ENCODE assay signal across 1 cellular context in the genomic region with DNA sequence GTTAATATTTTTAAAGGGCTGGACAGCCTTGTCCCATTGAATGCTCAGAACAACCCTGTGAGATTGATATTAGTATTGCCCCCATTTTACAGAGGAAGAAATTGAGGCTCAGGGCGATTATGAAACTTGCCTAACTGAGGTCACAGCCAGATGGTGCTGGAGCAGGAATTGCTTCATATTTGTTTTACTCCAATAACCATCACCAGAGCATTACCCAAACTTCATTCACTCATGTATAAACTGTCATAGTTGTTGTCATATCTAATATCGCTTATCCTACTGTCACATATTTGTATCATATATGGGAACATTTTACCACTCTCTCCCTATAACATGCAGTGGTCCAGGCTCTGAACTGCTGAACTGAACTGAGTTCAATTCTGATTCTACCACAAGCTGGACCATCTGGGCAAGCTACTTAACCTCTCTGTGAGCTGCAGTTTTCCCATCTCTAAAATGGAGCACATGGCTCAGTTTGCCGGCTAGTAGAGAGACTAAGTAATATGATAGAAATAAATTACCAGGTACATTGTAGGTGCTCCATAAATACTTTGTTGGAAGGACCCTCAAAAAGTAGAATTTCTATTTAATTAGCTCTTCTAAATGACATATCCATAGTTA.
TF ChIP-seq lines count a peak whose summit lies in the region.

No MANE protein-coding gene starts in this region.

TF ChIP-seq in K562, 482 proteins besides CTCF, POLR2A, EP300 and RAD21:
- TF ChIP-seq, protein P1, sequence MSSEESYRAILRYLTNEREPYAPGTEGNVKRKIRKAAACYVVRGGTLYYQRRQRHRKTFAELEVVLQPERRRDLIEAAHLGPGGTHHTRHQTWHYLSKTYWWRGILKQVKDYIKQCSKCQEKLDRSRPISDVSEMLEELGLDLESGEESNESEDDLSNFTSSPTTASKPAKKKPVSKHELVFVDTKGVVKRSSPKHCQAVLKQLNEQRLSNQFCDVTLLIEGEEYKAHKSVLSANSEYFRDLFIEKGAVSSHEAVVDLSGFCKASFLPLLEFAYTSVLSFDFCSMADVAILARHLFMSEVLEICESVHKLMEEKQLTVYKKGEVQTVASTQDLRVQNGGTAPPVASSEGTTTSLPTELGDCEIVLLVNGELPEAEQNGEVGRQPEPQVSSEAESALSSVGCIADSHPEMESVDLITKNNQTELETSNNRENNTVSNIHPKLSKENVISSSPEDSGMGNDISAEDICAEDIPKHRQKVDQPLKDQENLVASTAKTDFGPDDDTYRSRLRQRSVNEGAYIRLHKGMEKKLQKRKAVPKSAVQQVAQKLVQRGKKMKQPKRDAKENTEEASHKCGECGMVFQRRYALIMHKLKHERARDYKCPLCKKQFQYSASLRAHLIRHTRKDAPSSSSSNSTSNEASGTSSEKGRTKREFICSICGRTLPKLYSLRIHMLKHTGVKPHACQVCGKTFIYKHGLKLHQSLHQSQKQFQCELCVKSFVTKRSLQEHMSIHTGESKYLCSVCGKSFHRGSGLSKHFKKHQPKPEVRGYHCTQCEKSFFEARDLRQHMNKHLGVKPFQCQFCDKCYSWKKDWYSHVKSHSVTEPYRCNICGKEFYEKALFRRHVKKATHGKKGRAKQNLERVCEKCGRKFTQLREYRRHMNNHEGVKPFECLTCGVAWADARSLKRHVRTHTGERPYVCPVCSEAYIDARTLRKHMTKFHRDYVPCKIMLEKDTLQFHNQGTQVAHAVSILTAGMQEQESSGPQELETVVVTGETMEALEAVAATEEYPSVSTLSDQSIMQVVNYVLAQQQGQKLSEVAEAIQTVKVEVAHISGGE (CRISPR knock-in tag; IDR thresholded peaks at IDR 0.05), result peak in 1 of 3 experiments; percentile 92; a peak in 2 of 6 replicates
- TF ChIP-seq CHD4 (IDR thresholded peaks at IDR 0.05; ENCODE audit: insufficient read depth, insufficient replicate concordance, low read depth, low read length, poor library complexity, severe bottlenecking) (peak; percentile 72), CEBPG (CRISPR knock-in tag; IDR thresholded peaks at IDR 0.05) (no peak), CEBPG (tag; conservative IDR thresholded peaks at IDR 0.05 in 1 of 2, IDR thresholded peaks at IDR 0.05 in 1 of 2) (0 out of 4 replicates have a peak, but pooled peaks of 1 of the 2 experiments have one; percentile 15), HDAC1 (IDR thresholded peaks at IDR 0.05) (no peak), ESRRA (IDR thresholded peaks at IDR 0.05; ENCODE audit: borderline replicate concordance, low read depth) (peak; percentile 69; the same call in 1 of the 2 replicates), KDM1A (IDR thresholded peaks at IDR 0.05) (peak in 1 of 2 experiments; percentile 38; a peak in 2 of 4 replicates), ADNP (tag; IDR thresholded peaks at IDR 0.05) (peak; percentile 84), RBM25 (IDR thresholded peaks at IDR 0.05; ENCODE audit: low read depth, low read length, severe bottlenecking) (peak; percentile 96), YY1 (IDR thresholded peaks at IDR 0.05; ENCODE audit: borderline replicate concordance in 1 of 3, control insufficient read depth in 1 of 3, extremely low read depth in 1 of 3, insufficient read depth in 3 of 3, insufficient read length in 1 of 3, insufficient replicate concordance in 2 of 3, low read depth in 1 of 3, low read length in 2 of 3) (no peak), SAP30 (IDR thresholded peaks at IDR 0.05; ENCODE audit: borderline replicate concordance, insufficient read depth, low read depth, low read length, poor library complexity, severe bottlenecking) (no peak), ZNF143 (CRISPR knock-in tag; IDR thresholded peaks at IDR 0.05) (no peak), BCOR (IDR thresholded peaks at IDR 0.05) (peak; percentile 85), CBX3 (IDR thresholded peaks at IDR 0.05; ENCODE audit: borderline replicate concordance in 1 of 2, low read length in 2 of 2) (0 out of 3 replicates have a peak, but pooled peaks of 1 of the 2 experiments have one; percentile 20), ZNF354B (CRISPR knock-in tag; IDR thresholded peaks at IDR 0.05) (no peak)
- TF ChIP-seq, protein P2, sequence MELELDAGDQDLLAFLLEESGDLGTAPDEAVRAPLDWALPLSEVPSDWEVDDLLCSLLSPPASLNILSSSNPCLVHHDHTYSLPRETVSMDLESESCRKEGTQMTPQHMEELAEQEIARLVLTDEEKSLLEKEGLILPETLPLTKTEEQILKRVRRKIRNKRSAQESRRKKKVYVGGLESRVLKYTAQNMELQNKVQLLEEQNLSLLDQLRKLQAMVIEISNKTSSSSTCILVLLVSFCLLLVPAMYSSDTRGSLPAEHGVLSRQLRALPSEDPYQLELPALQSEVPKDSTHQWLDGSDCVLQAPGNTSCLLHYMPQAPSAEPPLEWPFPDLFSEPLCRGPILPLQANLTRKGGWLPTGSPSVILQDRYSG (tag; conservative IDR thresholded peaks at IDR 0.05; ENCODE audit: low read depth), result no peak
- TF ChIP-seq, protein P3, sequence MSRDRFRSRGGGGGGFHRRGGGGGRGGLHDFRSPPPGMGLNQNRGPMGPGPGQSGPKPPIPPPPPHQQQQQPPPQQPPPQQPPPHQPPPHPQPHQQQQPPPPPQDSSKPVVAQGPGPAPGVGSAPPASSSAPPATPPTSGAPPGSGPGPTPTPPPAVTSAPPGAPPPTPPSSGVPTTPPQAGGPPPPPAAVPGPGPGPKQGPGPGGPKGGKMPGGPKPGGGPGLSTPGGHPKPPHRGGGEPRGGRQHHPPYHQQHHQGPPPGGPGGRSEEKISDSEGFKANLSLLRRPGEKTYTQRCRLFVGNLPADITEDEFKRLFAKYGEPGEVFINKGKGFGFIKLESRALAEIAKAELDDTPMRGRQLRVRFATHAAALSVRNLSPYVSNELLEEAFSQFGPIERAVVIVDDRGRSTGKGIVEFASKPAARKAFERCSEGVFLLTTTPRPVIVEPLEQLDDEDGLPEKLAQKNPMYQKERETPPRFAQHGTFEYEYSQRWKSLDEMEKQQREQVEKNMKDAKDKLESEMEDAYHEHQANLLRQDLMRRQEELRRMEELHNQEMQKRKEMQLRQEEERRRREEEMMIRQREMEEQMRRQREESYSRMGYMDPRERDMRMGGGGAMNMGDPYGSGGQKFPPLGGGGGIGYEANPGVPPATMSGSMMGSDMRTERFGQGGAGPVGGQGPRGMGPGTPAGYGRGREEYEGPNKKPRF (IDR thresholded peaks at IDR 0.05; ENCODE audit: low read depth, low read length), result no peak
